25 cellular contexts compared by ENCODE assay signal in genomic region chr14:50616275-50616674, GRCh38.
"Had no signal": no experiment of that assay in that cellular context is flagged by ENCODE, and none has a peak within 500 bp of the region (broad histone marks: within the 10 kb centered on the region; RNA-seq: fewer than 3 reads in every experiment).

No MANE protein-coding gene starts in this region.

- DNase-seq: immature natural killer cell; kidney; left ventricle myocardium inferior; mesendoderm; naive B cell; natural killer cell; nephron progenitor cell; occipital lobe; right lobe of liver; stimulated activated CD4-positive, alpha-beta T cell treated with anti-CD3 and anti-CD28 coated beads, Interleukin-1b, Interleukin-23, amount 100 ng/mL, for 48 hours; stimulated activated CD4-positive, alpha-beta T cell treated with anti-CD3 and anti-CD28 coated beads, Interleukin-2, amount 100 ng/mL, for 48 hours; stimulated activated CD4-positive, alpha-beta T cell treated with anti-CD3 and anti-CD28 coated beads, Interleukin-4, amount 100 ng/mL, for 4 hours; stimulated activated CD8-positive, alpha-beta memory T cell treated with anti-CD3 and anti-CD28 coated beads, Interleukin-4, amount 100 ng/mL, for 48 hours; stimulated activated naive CD4-positive, alpha-beta T cell treated with Interleukin-2 at 50 U/mL for 16 hours; stimulated activated naive CD8-positive, alpha-beta T cell treated with anti-CD3 and anti-CD28 coated beads, Interleukin-15, amount 100 ng/mL, for 72 hours; uterus had no signal

- H3K27me3 ChIP-seq: neural progenitor cell, neutrophil, right atrium auricular region, right lobe of liver, suprapubic skin, tibial nerve, uterus had no signal

- H3K4me1 ChIP-seq: left ventricle myocardium inferior, neural progenitor cell, right atrium auricular region, right lobe of liver, suprapubic skin, uterus had no signal

- H3K4me2 ChIP-seq: neural progenitor cell, smooth muscle cell had no signal

- FAIRE-seq: islet of Langerhans, kidney had no signal

- H3K4me3 ChIP-seq: left ventricle myocardium inferior, lung, neural progenitor cell, right atrium auricular region, right lobe of liver, smooth muscle cell, suprapubic skin, tibial nerve, uterus had no signal

- H3K9me3 ChIP-seq: neutrophil, right atrium auricular region, right lobe of liver, suprapubic skin, tibial nerve, uterus had no signal

- ATAC-seq: natural killer cell; right lobe of liver; stimulated activated memory B cell treated with anti-CD40 and anti-IgM and Interleukin-4, amounts not matched to agents 10 μg/mL and 1 μg/mL and 100 μg/mL, for 72 hours; stimulated activated naive CD8-positive, alpha-beta T cell treated with anti-CD3 and anti-CD28 coated beads, Interleukin-15, amount 100 ng/mL, for 72 hours had no signal

- H3K27ac ChIP-seq: left ventricle myocardium inferior, neural progenitor cell, neutrophil, right atrium auricular region, right lobe of liver, suprapubic skin, uterus had no signal
